Comparison of ENCODE assay signal across 25 cellular contexts in genomic region chr1:17598251-17598650, GRCh38. TPM values are rescaled to one million over a fixed set of nuclear protein-coding genes. Genes with fewer than 3 reads are reported as not detected.
DNase-seq lines count a peak whose midpoint lies in the region; ATAC-seq and TF ChIP-seq lines count a peak whose summit lies in the region.
"Had no signal": no experiment of that assay in that cellular context is flagged by ENCODE, and none has a peak within 500 bp of the region (broad histone marks: within the 10 kb centered on the region; RNA-seq: fewer than 3 reads in every experiment).

No MANE protein-coding gene starts in this region.

- no peak overlapping the region for H2AK5ac ChIP-seq in trophoblast cell (ENCODE audit: low read length)

- H3K27ac ChIP-seq in cardiac muscle cell (peak overlapping the region; percentile 91), heart right ventricle (no peak overlapping the region), coronary artery (peak overlapping the region; percentile 0 to 59), trophoblast cell (ENCODE audit: low read depth, low read length) (no peak overlapping the region)
- H3K27ac ChIP-seq: 22Rv1, SJCRH30 had no signal

- no peak overlapping the region for H3K14ac ChIP-seq in trophoblast cell (ENCODE audit: low read length)

- no peak overlapping the region for H2BK12ac ChIP-seq in trophoblast cell (ENCODE audit: low read length)

- ATAC-seq in heart right ventricle, result no peak
- ATAC-seq: PC-3, Right ventricle myocardium inferior, SK-N-SH treated with all-trans-retinoic acid at 6 μM for 48 hours had no signal

- H3K23ac ChIP-seq in trophoblast cell (ENCODE audit: low read length), result no peak overlapping the region

- no peaks in the 10 kb centered on the region for H3K27me3 ChIP-seq in cardiac muscle cell
- no peaks in the 10 kb centered on the region for H3K27me3 ChIP-seq in heart right ventricle
- H3K27me3 ChIP-seq in trophoblast cell (ENCODE audit: insufficient read depth, low read length), result no peaks in the 10 kb centered on the region
- no peaks in the 10 kb centered on the region for H3K27me3 ChIP-seq in BE2C
- H3K27me3 ChIP-seq: SJCRH30 had no signal

- H3K4me1 ChIP-seq in cardiac muscle cell (ENCODE audit: low read depth), result peaks cover 40% of the 10 kb centered on the region
- H3K4me1 ChIP-seq in heart right ventricle, result peaks cover 8 to 58% (median 20%) of the 10 kb centered on the region in 9 donors
- H3K4me1 ChIP-seq in trophoblast cell (ENCODE audit: control insufficient read depth in 1 of 2, insufficient read depth in 2 of 2, low read length in 2 of 2), result peaks cover 17 to 23% of the 10 kb centered on the region in 2 experiments
- peaks cover 44% of the 10 kb centered on the region for H3K4me1 ChIP-seq in BE2C

- H3K4me3 ChIP-seq in cardiac muscle cell, result no peak overlapping the region
- H3K4me3 ChIP-seq in heart right ventricle, result no peak overlapping the region
- no peak overlapping the region for H3K4me3 ChIP-seq in coronary artery
- no peak overlapping the region for H3K4me3 ChIP-seq in trophoblast cell (ENCODE audit: low read depth, low read length)
- H3K4me3 ChIP-seq in BE2C (ENCODE audit: low read depth, low read length), result no peak overlapping the region
- H3K4me3 ChIP-seq: SJCRH30 had no signal

- no peak overlapping the region for H2BK120ac ChIP-seq in trophoblast cell (ENCODE audit: insufficient read depth, low read length, poor library complexity)

- 94 to 95% methylated on average over 3 of the region's 3 CpGs for WGBS in heart right ventricle, 2 donors
- WGBS in trophoblast cell (ENCODE audit: extremely low coverage, insufficient coverage, insufficient read length), result no CpG with 5 or more reads among the region's 3 CpGs

- TF ChIP-seq CTCF in cardiac muscle cell (IDR thresholded peaks at IDR 0.05; ENCODE audit: low read depth, low read length) (no peak), heart right ventricle (IDR thresholded peaks at IDR 0.05) (no peak), coronary artery (IDR thresholded peaks at IDR 0.05) (no peak), BE2C (IDR thresholded peaks at IDR 0.05; ENCODE audit: low read depth, low read length) (no peak)

- no peaks in the 10 kb centered on the region for H3K36me3 ChIP-seq in cardiac muscle cell
- H3K36me3 ChIP-seq in heart right ventricle, result no peaks in the 10 kb centered on the region
- peaks cover under 1 to 9% of the 10 kb centered on the region in 2 experiments for H3K36me3 ChIP-seq in trophoblast cell (ENCODE audit: control insufficient read depth in 1 of 2, insufficient read depth in 2 of 2, low read length in 2 of 2)
- H3K36me3 ChIP-seq in BE2C, result no peaks in the 10 kb centered on the region
- H3K36me3 ChIP-seq: SJCRH30 had no signal

- H3K4me2 ChIP-seq in trophoblast cell (ENCODE audit: low read length), result no peak overlapping the region

- no peak overlapping the region for H2AFZ ChIP-seq in trophoblast cell (ENCODE audit: insufficient read depth, low read length, poor library complexity)

- no peak overlapping the region for H3K9ac ChIP-seq in trophoblast cell (ENCODE audit: low read length)

- H4K8ac ChIP-seq in trophoblast cell (ENCODE audit: low read depth, low read length), result no peak overlapping the region

- peaks cover 5% of the 10 kb centered on the region for H3K79me1 ChIP-seq in trophoblast cell (ENCODE audit: low read length)

- intact Hi-C loops in heart right ventricle (cut with DNase I), result no loop called here

- no peak overlapping the region for H4K91ac ChIP-seq in trophoblast cell (ENCODE audit: low read depth, low read length)

- H3K4ac ChIP-seq in trophoblast cell (ENCODE audit: low read depth, low read length), result no peak overlapping the region

- H4K12ac ChIP-seq in trophoblast cell (ENCODE audit: low read depth, low read length), result no peak overlapping the region

- H2BK5ac ChIP-seq in trophoblast cell (ENCODE audit: low read depth, low read length, poor library complexity), result no peak overlapping the region

- no peak for DNase-seq in cardiac muscle cell (ENCODE audit: low read depth in 1 of 2, low spot score in 1 of 2)
- DNase-seq in heart right ventricle, result no peak
- DNase-seq in coronary artery (ENCODE audit: low spot score), result no peak
- DNase-seq in trophoblast cell, result peak; percentile 79 to 90
- DNase-seq in BE2C, result no peak
- DNase-seq in NCI-H2081 treated with DMSO at 0.1 percent for 48 hours (lab: John Stamatoyannopoulos, UW), result no peak
- DNase-seq in NCI-H526 (lab: John Stamatoyannopoulos, UW), result no peak
- DNase-seq in NCI-H146 treated with DMSO at 0.1 percent for 48 hours (lab: John Stamatoyannopoulos, UW; ENCODE audit: unreplicated experiment), result no peak
- DNase-seq: CD4-positive, CD25-positive, alpha-beta regulatory T cell; GOT3; HCEC 1CT; IMR-90; KG1; MM.1S; NCI-H1048; NCI-H1694 treated with DMSO at 0.1 percent for 48 hours; NCI-H2081; NCI-H226; NCI-H510A; NCI-H748 treated with DMSO at 0.1 percent for 48 hours; PC-3; SJCRH30 had no signal

- H3K18ac ChIP-seq in trophoblast cell (ENCODE audit: low read length), result no peak overlapping the region

- H3K79me2 ChIP-seq in trophoblast cell (ENCODE audit: control insufficient read depth, insufficient read depth, low read length, poor library complexity), result no peaks in the 10 kb centered on the region

- H3K9me3 ChIP-seq in cardiac muscle cell (ENCODE audit: low read depth) (no peaks in the 10 kb centered on the region), heart right ventricle (no peaks in the 10 kb centered on the region), trophoblast cell (ENCODE audit: insufficient read depth, low read depth, low read length) (no peaks in the 10 kb centered on the region), BE2C (no peaks in the 10 kb centered on the region)
- H3K9me3 ChIP-seq: SJCRH30 had no signal

RNA-seq across cellular contexts. Expression of gene ARHGEF10L, which starts 58.8 kb away (rescaled TPM):
- total RNA-seq in cardiac muscle cell (55.4 and 57.2 TPM in 2 replicates), heart right ventricle (10 to 100 TPM; 45.4 to 65.0 (median 49.4) TPM)
- polyA plus RNA-seq in cardiac muscle cell (30.8 and 32.3 TPM in 2 replicates), heart right ventricle (10 to 100 TPM; 52.8 to 68.4 TPM)
- 9.9 TPM in 2 replicates for polyA plus RNA-seq in trophoblast cell (2013)
- 15.4 TPM for polyA plus RNA-seq in BE2C (2012; ENCODE audit: insufficient read depth, insufficient read length, low read depth)
- total RNA-seq: CD4-positive, CD25-positive, alpha-beta regulatory T cell had no signal
- polyA plus RNA-seq: CD4-positive, CD25-positive, alpha-beta regulatory T cell had no signal

Comparison
In these comparisons a context has a peak if more than half of its experiments do, and no peak if none do; other contexts are left out.
1. H3K27ac ChIP-seq: peak in cardiac muscle cell (single experiment) and coronary artery (2 of 2); none in heart right ventricle (0 of 10) and trophoblast cell (single experiment).
2. DNase-seq: peak in trophoblast cell (2 of 2); none in cardiac muscle cell (0 of 2), heart right ventricle (0 of 2), coronary artery (single experiment), BE2C (single experiment), NCI-H2081 treated with DMSO at 0.1 percent for 48 hours (single experiment), NCI-H526 (0 of 2) and NCI-H146 treated with DMSO at 0.1 percent for 48 hours (single experiment).